2 cellular contexts compared by ENCODE assay signal in the genomic region with DNA sequence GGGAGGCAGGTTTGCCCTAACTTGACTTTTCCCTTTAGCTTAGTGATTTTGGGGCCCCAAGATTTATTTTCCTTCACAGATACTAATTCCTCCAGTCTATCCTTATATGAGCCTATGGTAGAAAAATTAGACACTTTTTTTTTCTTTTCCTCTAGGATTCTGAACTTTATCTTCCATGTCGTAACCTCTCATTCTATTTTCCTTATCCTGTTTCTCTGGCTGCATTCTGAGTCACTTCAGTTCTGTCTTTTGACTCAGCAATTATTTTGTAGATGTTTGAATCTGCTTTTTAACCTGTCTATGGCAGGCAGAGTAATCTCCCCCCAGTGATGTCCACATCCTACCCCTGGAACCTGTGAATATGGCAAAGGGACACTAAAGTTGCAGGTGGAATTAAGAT.
TF ChIP-seq lines count a peak whose summit lies in the region.

No MANE protein-coding gene starts in this region.

TF ChIP-seq in A549, 52 proteins besides CTCF, POLR2A, EP300 and RAD21:
- TF ChIP-seq POLR2AphosphoS2 (conservative IDR thresholded peaks at IDR 0.05; ENCODE audit: low read length) (no peak), ZC3H11A (IDR thresholded peaks at IDR 0.05) (no peak), ZSCAN20 (CRISPR knock-in tag; IDR thresholded peaks at IDR 0.05) (no peak), CHD4 (IDR thresholded peaks at IDR 0.05; ENCODE audit: borderline replicate concordance) (no peak), RCOR1 (IDR thresholded peaks at IDR 0.05; ENCODE audit: low read depth, low read length) (no peak), MAFK (IDR thresholded peaks at IDR 0.05; ENCODE audit: partially characterized antibody) (peak; percentile 33), MAZ (IDR thresholded peaks at IDR 0.05; ENCODE audit: borderline replicate concordance, low read depth, low read length) (no peak)
- TF ChIP-seq, protein P1, sequence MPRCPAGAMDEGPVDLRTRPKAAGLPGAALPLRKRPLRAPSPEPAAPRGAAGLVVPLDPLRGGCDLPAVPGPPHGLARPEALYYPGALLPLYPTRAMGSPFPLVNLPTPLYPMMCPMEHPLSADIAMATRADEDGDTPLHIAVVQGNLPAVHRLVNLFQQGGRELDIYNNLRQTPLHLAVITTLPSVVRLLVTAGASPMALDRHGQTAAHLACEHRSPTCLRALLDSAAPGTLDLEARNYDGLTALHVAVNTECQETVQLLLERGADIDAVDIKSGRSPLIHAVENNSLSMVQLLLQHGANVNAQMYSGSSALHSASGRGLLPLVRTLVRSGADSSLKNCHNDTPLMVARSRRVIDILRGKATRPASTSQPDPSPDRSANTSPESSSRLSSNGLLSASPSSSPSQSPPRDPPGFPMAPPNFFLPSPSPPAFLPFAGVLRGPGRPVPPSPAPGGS (IDR thresholded peaks at IDR 0.05), result no peak

TF ChIP-seq in endothelial cell of umbilical vein, 7 proteins besides CTCF, POLR2A, EP300 and RAD21:
- TF ChIP-seq FOS (IDR thresholded peaks at IDR 0.05; ENCODE audit: borderline replicate concordance, insufficient read depth, low read length), result peak; percentile 16
- TF ChIP-seq MYC (IDR thresholded peaks at IDR 0.05; ENCODE audit: low read depth, low read length), result no peak
